8 cellular contexts compared by ENCODE assay signal in the genomic region with DNA sequence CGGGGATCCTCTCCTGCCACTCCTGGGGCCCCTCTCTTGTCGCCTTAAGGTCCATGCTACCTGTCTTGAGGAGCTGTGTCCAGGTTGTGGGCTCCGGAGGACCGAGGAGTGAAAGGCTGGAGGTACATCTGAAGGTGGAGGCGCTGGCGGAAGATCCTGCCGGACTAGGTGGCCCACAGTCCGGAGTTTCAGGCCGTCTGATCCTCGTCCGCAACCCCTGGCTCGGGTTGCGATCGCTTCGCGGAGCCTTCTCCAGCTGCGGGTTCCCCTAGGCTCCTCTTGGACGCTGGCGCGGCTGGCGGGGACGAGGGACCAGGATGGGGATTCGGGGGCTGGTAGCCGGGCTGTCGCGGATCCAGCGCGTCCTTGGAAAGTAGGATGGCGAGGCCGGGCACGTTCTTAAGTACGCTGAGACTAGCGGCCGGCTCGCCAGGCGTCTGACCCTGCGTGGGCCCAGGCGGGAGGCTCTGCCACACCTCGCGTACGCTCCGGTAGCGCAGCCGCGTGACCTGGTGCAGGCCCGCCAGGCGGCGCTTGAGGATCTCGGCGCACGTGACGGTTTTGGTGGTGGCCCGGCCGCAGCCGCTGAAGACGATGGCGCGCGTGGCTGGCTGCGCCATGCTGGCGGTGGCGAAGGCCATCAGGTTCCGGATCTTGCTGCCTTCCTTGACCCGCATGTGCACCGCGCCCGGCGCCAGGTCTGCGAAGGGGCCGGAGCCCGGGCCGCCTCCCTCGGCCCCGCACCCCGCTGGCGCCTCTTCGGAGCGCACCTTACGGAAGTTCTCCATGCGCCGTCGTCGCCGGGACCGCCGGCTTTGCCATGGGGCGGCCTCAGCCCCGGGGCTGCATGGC. TPM values are rescaled to one million over a fixed set of nuclear protein-coding genes. Genes with fewer than 3 reads are reported as not detected.
DNase-seq lines count a peak whose midpoint lies in the region; ATAC-seq and TF ChIP-seq lines count a peak whose summit lies in the region.

No MANE protein-coding gene starts in this region.

- DNase-seq in CD1c-positive myeloid dendritic cell (ENCODE audit: extremely low spot score) (peak; percentile 83), lower leg skin (ENCODE audit: low spot score in 2 of 2) (peak; percentile 78 to 96), NCI-H2227 treated with DMSO at 0.1 percent for 48 hours (lab: John Stamatoyannopoulos, UW) (no peak)
- DNase-seq in activated CD4-positive, alpha-beta T cell treated with anti-CD3 and anti-CD28 coated beads for 4 hours, result peak; percentile 67 to 71
- peak; percentile 45 to 78 (median 47) for DNase-seq in stimulated activated CD4-positive, alpha-beta T cell treated with anti-CD3 and anti-CD28 coated beads, TNF-alpha, amount 100 ng/mL, for 24 hours (ENCODE audit: low read depth in 3 of 3)

- no peaks in the 10 kb centered on the region for H3K36me3 Mint-ChIP-seq in dendritic cell treated with granulocyte-macrophage colony-stimulating factor and Interleukin-4, amounts not matched to agents 40 ng/mL and 50 ng/mL, for 4 days (ENCODE audit: low read depth)

- H3K36me3 ChIP-seq in KMS-11 (ENCODE audit: insufficient read depth), result no peaks in the 10 kb centered on the region

- H3K4me3 ChIP-seq in KMS-11 (IDR thresholded peaks at IDR 0.05; ENCODE audit: insufficient read depth, low read depth, low read length) (no peak overlapping the region), lower leg skin (ENCODE audit: low read depth, poor library complexity, severe bottlenecking) (peak overlapping the region; percentile 38)

- no peaks in the 10 kb centered on the region for H3K9me3 Mint-ChIP-seq in dendritic cell treated with granulocyte-macrophage colony-stimulating factor and Interleukin-4, amounts not matched to agents 40 ng/mL and 50 ng/mL, for 4 days

- peak overlapping the region; percentile 97 for H2AFZ ChIP-seq in KMS-11 (ENCODE audit: low read depth)

- intact Hi-C loops in dendritic cell treated with granulocyte-macrophage colony-stimulating factor and Interleukin-4, amounts not matched to agents 40 ng/mL and 50 ng/mL, for 4 days (cut with micrococcal nuclease), result loop anchor here (2.0 to 10.0 kb wide), 2 partner anchors 69 to 249 kb away; a partner anchor contains a TSS
- intact Hi-C loops in lower leg skin (cut with DNase I; ENCODE audit: low total_unique reads), result no loop called here

- peaks cover 13% of the 10 kb centered on the region for H3K79me2 ChIP-seq in KMS-11 (ENCODE audit: insufficient read depth, low read depth)

- H3K4me2 ChIP-seq in KMS-11, result peak overlapping the region; percentile 85

- peaks cover 55% of the 10 kb centered on the region for H3K27me3 Mint-ChIP-seq in dendritic cell treated with granulocyte-macrophage colony-stimulating factor and Interleukin-4, amounts not matched to agents 40 ng/mL and 50 ng/mL, for 4 days

- no peaks in the 10 kb centered on the region for H4K20me1 ChIP-seq in KMS-11 (ENCODE audit: insufficient read depth)

- H3K4me1 Mint-ChIP-seq in dendritic cell treated with granulocyte-macrophage colony-stimulating factor and Interleukin-4, amounts not matched to agents 40 ng/mL and 50 ng/mL, for 4 days (ENCODE audit: low read depth), result peaks cover 49% of the 10 kb centered on the region

- TF ChIP-seq CTCF in KMS-11 (conservative IDR thresholded peaks at IDR 0.05; ENCODE audit: low read depth, low read length) (peak; percentile 45; the same call in 1 of the 2 replicates), lower leg skin (IDR thresholded peaks at IDR 0.05) (no peak)

- no peaks in the 10 kb centered on the region for H3K27me3 ChIP-seq in KMS-11 (ENCODE audit: insufficient read depth, low read depth)

- H3K9ac ChIP-seq in KMS-11, result peak overlapping the region; percentile 92

- peaks cover 31% of the 10 kb centered on the region for H3K4me1 ChIP-seq in KMS-11 (ENCODE audit: low read depth, poor library complexity, severe bottlenecking)

- no peak for TF ChIP-seq POLR2A in lower leg skin (IDR thresholded peaks at IDR 0.05)

- peak overlapping the region; percentile 77 for H3K27ac ChIP-seq in KMS-11

- H3K27ac Mint-ChIP-seq in dendritic cell treated with granulocyte-macrophage colony-stimulating factor and Interleukin-4, amounts not matched to agents 40 ng/mL and 50 ng/mL, for 4 days, result peak overlapping the region; percentile 71

- H3K4me3 Mint-ChIP-seq in dendritic cell treated with granulocyte-macrophage colony-stimulating factor and Interleukin-4, amounts not matched to agents 40 ng/mL and 50 ng/mL, for 4 days, result peak overlapping the region; percentile 74

- ATAC-seq in GM21360 (IDR thresholded peaks at IDR 0.05; ENCODE audit: unreplicated experiment), result peak; percentile 36

- WGBS in lower leg skin, 2 donors, result 39 to 81% methylated on average over 15 to 32 of the region's 88 CpGs

RNA-seq across cellular contexts. Expression of a gene that starts 0.6 kb away (rescaled TPM):
- 10 to 100 TPM in 1 of 4 donors, 1 to 10 TPM in 3; 5.4 to 10.6 (median 8.4) TPM for total RNA-seq in lower leg skin

RNA-seq across cellular contexts. Expression of a gene that starts 18.1 kb away (rescaled TPM):
- total RNA-seq in lower leg skin, result 100 to 1,000 TPM; 109 to 175 (median 137) TPM

RNA-seq across cellular contexts. Expression of a gene that starts 39.3 kb away (rescaled TPM):
- 1 to 10 TPM in 3 of 4 donors, under 1 TPM in 1; 0.46 to 5.4 (median 1.2) TPM for total RNA-seq in lower leg skin

RNA-seq across cellular contexts. Expression of a gene that starts 49.4 kb away (rescaled TPM):
- total RNA-seq in lower leg skin, result 10 to 100 TPM; 60.3 to 72.6 (median 67.5) TPM
